36 cellular contexts compared by ENCODE assay signal in genomic region chr17:11628374-11628773, GRCh38. TPM values are rescaled to one million over a fixed set of nuclear protein-coding genes. Genes with fewer than 3 reads are reported as not detected.
DNase-seq lines count a peak whose midpoint lies in the region; ATAC-seq and TF ChIP-seq lines count a peak whose summit lies in the region.
"Had no signal": no experiment of that assay in that cellular context is flagged by ENCODE, and none has a peak within 500 bp of the region (broad histone marks: within the 10 kb centered on the region; RNA-seq: fewer than 3 reads in every experiment).

No MANE protein-coding gene starts in this region.

- 63 to 70% methylated on average over 9 of the region's 10 CpGs for WGBS in endodermal cell (ENCODE audit: insufficient coverage in 1 of 2, insufficient read length in 1 of 2), 2 experiments

- no peaks in the 10 kb centered on the region for H3K27me3 ChIP-seq in Karpas-422 (ENCODE audit: low read length)
- peaks cover 9% of the 10 kb centered on the region for H3K27me3 ChIP-seq in endodermal cell (ENCODE audit: control insufficient read depth, insufficient read depth, low read length, poor library complexity, severe bottlenecking)
- H3K27me3 ChIP-seq: BE2C, dorsolateral prefrontal cortex, SJSA1, testis had no signal

- peak; percentile 87 for TF ChIP-seq CTCF in endodermal cell (conservative IDR thresholded peaks at IDR 0.05)
- peak; percentile 44 for TF ChIP-seq CTCF in type B pancreatic cell (conservative IDR thresholded peaks at IDR 0.05)

- H4K20me1 ChIP-seq in Karpas-422 (ENCODE audit: insufficient read depth, low read depth, low read length) = no peaks in the 10 kb centered on the region

- H3K9me2 ChIP-seq in Karpas-422 (replicated peaks; ENCODE audit: insufficient read depth, low read length) = no peaks in the 10 kb centered on the region

- H3K4me3 ChIP-seq in Karpas-422 (ENCODE audit: low read length) = no peak overlapping the region
- H3K4me3 ChIP-seq in endodermal cell (ENCODE audit: low read length) = no peak overlapping the region
- H3K4me3 ChIP-seq: A549, dorsolateral prefrontal cortex, gastroesophageal sphincter, mucosa of descending colon, SJSA1, skin epidermis, testis had no signal

- H3K4me3 Mint-ChIP-seq in endodermal cell (no peak overlapping the region), type B pancreatic cell (no peak overlapping the region)
- H3K4me3 Mint-ChIP-seq: activated CD4-positive, alpha-beta T cell treated with anti-CD3 and anti-CD28 coated beads, Interleukin-2, amount 10 ng/mL, durations not matched to agents 7 days and 5 days; activated naive CD8-positive, alpha-beta T cell; activated T-cell treated with anti-CD3 and anti-CD28 coated beads, Interleukin-2, amount 50 U/mL, for 24 hours; CD8-positive, alpha-beta memory T cell; immature natural killer cell; natural killer cell; T-cell had no signal

- peaks cover 3% of the 10 kb centered on the region for H3K4me1 Mint-ChIP-seq in endodermal cell
- H3K4me1 Mint-ChIP-seq in type B pancreatic cell (ENCODE audit: unreplicated experiment) = no peaks in the 10 kb centered on the region
- H3K4me1 Mint-ChIP-seq: activated CD4-positive, alpha-beta T cell treated with anti-CD3 and anti-CD28 coated beads, Interleukin-2, amount 10 ng/mL, durations not matched to agents 7 days and 5 days; CD8-positive, alpha-beta memory T cell; immature natural killer cell; natural killer cell; T-cell had no signal

- no peak overlapping the region for H3K9ac ChIP-seq in Karpas-422 (ENCODE audit: low read length)
- no peak overlapping the region for H3K9ac ChIP-seq in endodermal cell (ENCODE audit: extremely low read depth, low read length, poor library complexity, severe bottlenecking)

- H3K27ac ChIP-seq in Karpas-422 (ENCODE audit: low read length) (no peak overlapping the region), endodermal cell (ENCODE audit: low read depth, low read length) (no peak overlapping the region)
- H3K27ac ChIP-seq: A549, dorsolateral prefrontal cortex, gastroesophageal sphincter, HL-60, RWPE1, SJSA1, skin epidermis, testis had no signal

- no peaks in the 10 kb centered on the region for H3K36me3 Mint-ChIP-seq in endodermal cell (ENCODE audit: low read depth)
- no peaks in the 10 kb centered on the region for H3K36me3 Mint-ChIP-seq in type B pancreatic cell
- H3K36me3 Mint-ChIP-seq: activated naive CD8-positive, alpha-beta T cell; CD8-positive, alpha-beta memory T cell; natural killer cell; T-cell had no signal

- H3K9me3 ChIP-seq in Karpas-422 (ENCODE audit: low read length) (no peaks in the 10 kb centered on the region), endodermal cell (ENCODE audit: control insufficient read depth, low read length) (no peaks in the 10 kb centered on the region)
- H3K9me3 ChIP-seq: A549, BE2C, gastroesophageal sphincter, mucosa of descending colon, SJSA1, testis had no signal

- ATAC-seq in GM18909 (IDR thresholded peaks at IDR 0.05; ENCODE audit: poor library complexity, unreplicated experiment) = no peak
- ATAC-seq: gastroesophageal sphincter, mucosa of descending colon, natural killer cell, T-cell had no signal

- no peaks in the 10 kb centered on the region for H3K79me2 ChIP-seq in Karpas-422 (ENCODE audit: low read length)

- no peak overlapping the region for H3K4me2 ChIP-seq in Karpas-422 (ENCODE audit: low read depth, low read length, poor library complexity, severe bottlenecking)
- H3K4me2 ChIP-seq: A549 had no signal

- H3K36me3 ChIP-seq in Karpas-422 (ENCODE audit: insufficient read depth, low read length) = no peaks in the 10 kb centered on the region
- no peaks in the 10 kb centered on the region for H3K36me3 ChIP-seq in endodermal cell (ENCODE audit: control insufficient read depth, insufficient read depth, low read length)
- H3K36me3 ChIP-seq: BE2C, gastroesophageal sphincter, SJSA1 had no signal

- DNase-seq in NCI-H82 (lab: John Stamatoyannopoulos, UW) (peak; percentile 51), NCI-H82 treated with DMSO at 0.1 percent for 48 hours (lab: John Stamatoyannopoulos, UW; ENCODE audit: unreplicated experiment) (no peak), Karpas-422 (peak; percentile 46), endodermal cell (peak; percentile 92), type B pancreatic cell (ENCODE audit: extremely low spot score, unreplicated experiment) (no peak), cerebellar nuclear complex (lab: John Stamatoyannopoulos, UW) (no peak)
- no peak for DNase-seq in stimulated activated CD4-positive, alpha-beta T cell treated with anti-CD3 and anti-CD28 coated beads, Interleukin-2, amount 100 ng/mL, for 24 hours
- DNase-seq: activated CD4-positive, alpha-beta T cell treated with anti-CD3 and anti-CD28 coated beads, Interleukin-2, amount 10 ng/mL, durations not matched to agents 7 days and 5 days; activated effector memory CD4-positive, alpha-beta T cell treated with anti-CD3 and anti-CD28 coated beads, Interleukin-2, amount 50 U/mL, for 16 hours; activated T-cell treated with anti-CD3 and anti-CD28 coated beads, Interleukin-2, amount 50 U/mL, for 24 hours; BE2C; CD8-positive, alpha-beta memory T cell; dorsolateral prefrontal cortex; hippocampal formation; immature natural killer cell; left colon; mucosa of descending colon; MV-4-11; natural killer cell; NCI-H1436 treated with DMSO at 0.1 percent for 48 hours; NCI-H748 treated with DMSO at 0.1 percent for 48 hours; stimulated activated naive CD4-positive, alpha-beta T cell treated with Interleukin-2 at 50 U/mL for 16 hours; T-cell; testis had no signal

- H2AFZ ChIP-seq in Karpas-422 (ENCODE audit: low read length) = no peak overlapping the region

- H3K9me3 Mint-ChIP-seq in endodermal cell (no peaks in the 10 kb centered on the region), type B pancreatic cell (no peaks in the 10 kb centered on the region)

- H3K27me3 Mint-ChIP-seq in endodermal cell (ENCODE audit: insufficient read depth) (peaks cover 2% of the 10 kb centered on the region), type B pancreatic cell (peaks cover 14% of the 10 kb centered on the region)
- H3K27me3 Mint-ChIP-seq: activated CD4-positive, alpha-beta T cell treated with anti-CD3 and anti-CD28 coated beads, Interleukin-2, amount 10 ng/mL, durations not matched to agents 7 days and 5 days; activated naive CD8-positive, alpha-beta T cell had no signal

- no peak overlapping the region for H3K27ac Mint-ChIP-seq in endodermal cell
- H3K27ac Mint-ChIP-seq in type B pancreatic cell = no peak overlapping the region
- H3K27ac Mint-ChIP-seq: activated CD4-positive, alpha-beta T cell treated with anti-CD3 and anti-CD28 coated beads, Interleukin-2, amount 10 ng/mL, durations not matched to agents 7 days and 5 days; activated naive CD8-positive, alpha-beta T cell; activated T-cell treated with anti-CD3 and anti-CD28 coated beads, Interleukin-2, amount 50 U/mL, for 24 hours; CD8-positive, alpha-beta memory T cell; immature natural killer cell; natural killer cell; T-cell had no signal

- H3K4me1 ChIP-seq in Karpas-422 (ENCODE audit: low read length) (no peaks in the 10 kb centered on the region), endodermal cell (ENCODE audit: control insufficient read depth, insufficient read depth, low read length) (no peaks in the 10 kb centered on the region)
- H3K4me1 ChIP-seq: A549, BE2C, gastroesophageal sphincter, SJSA1, testis had no signal

RNA-seq across cellular contexts. Expression of gene DNAH9, which starts 30.1 kb away (rescaled TPM):
- total RNA-seq in Karpas-422 (2014; rRNA removed; shearing (Covaris generic); ENCODE audit: low replicate concordance) = not detected in 2 replicates
- total RNA-seq in endodermal cell (1 to 10 TPM in 1 of 2 donors, under 1 TPM in 1; 0.64 to 1.2 TPM), type B pancreatic cell (ENCODE audit: low replicate concordance) (0.31 and 6.2 TPM in 2 replicates)
- polyA plus RNA-seq in endodermal cell (2013, experiment 1 of 2) = 1.5 TPM
- 2.0 TPM for polyA plus RNA-seq in endodermal cell (2013, experiment 2 of 2)
- total RNA-seq: activated CD4-positive, alpha-beta T cell treated with anti-CD3 and anti-CD28 coated beads, Interleukin-2, amount 10 ng/mL, durations not matched to agents 7 days and 5 days; activated CD8-positive, alpha-beta memory T cell treated with anti-CD3 and anti-CD28 coated beads for 36 hours; CD8-positive, alpha-beta memory T cell; endothelial cell of umbilical vein; lung microvascular endothelial cell; natural killer cell; osteoblast; T-cell had no signal
- polyA plus RNA-seq: CD8-positive, alpha-beta memory T cell; endothelial cell of umbilical vein; immature natural killer cell had no signal

Comparison
In these comparisons a context has a peak if more than half of its experiments do, and no peak if none do; other contexts are left out.
1. DNase-seq: peak in NCI-H82 (single experiment), Karpas-422 (single experiment) and endodermal cell (single experiment); none in NCI-H82 treated with DMSO at 0.1 percent for 48 hours (single experiment), type B pancreatic cell (single experiment), cerebellar nuclear complex (0 of 2) and stimulated activated CD4-positive, alpha-beta T cell treated with anti-CD3 and anti-CD28 coated beads, Interleukin-2, amount 100 ng/mL, for 24 hours (0 of 2).